ENCODE assay signal across 20 cellular contexts in genomic region chr13:85334187-85334586, GRCh38.
DNase-seq lines count a peak whose midpoint lies in the region; ATAC-seq, FAIRE-seq and TF ChIP-seq lines count a peak whose summit lies in the region.
"Had no signal": no experiment of that assay in that cellular context is flagged by ENCODE, and none has a peak within 500 bp of the region (broad histone marks: within the 10 kb centered on the region; RNA-seq: fewer than 3 reads in every experiment).

No MANE protein-coding gene starts in this region.

- H3K4me1 Mint-ChIP-seq in glutamatergic neuron (ENCODE audit: low read depth, unreplicated experiment): peaks cover 10% of the 10 kb centered on the region
- H3K4me1 Mint-ChIP-seq: B cell; CD4-positive, CD25-positive, alpha-beta regulatory T cell had no signal

- H3K9me3 Mint-ChIP-seq in glutamatergic neuron (ENCODE audit: unreplicated experiment): no peaks in the 10 kb centered on the region

- peak overlapping the region; percentile 17 for H3K27ac Mint-ChIP-seq in glutamatergic neuron (ENCODE audit: unreplicated experiment)
- H3K27ac Mint-ChIP-seq: B cell; CD4-positive, CD25-positive, alpha-beta regulatory T cell; CD8-positive, alpha-beta T cell had no signal

- peak; percentile 64 for FAIRE-seq in D721Med (lab: Jason Lieb, UNC)
- FAIRE-seq: GM12878, GM18507, H1 had no signal

- DNase-seq in D721Med (ENCODE audit: insufficient read length, low spot score): no peak
- DNase-seq in NCI-H82 treated with DMSO at 0.1 percent for 48 hours (lab: John Stamatoyannopoulos, UW; ENCODE audit: unreplicated experiment): peak; percentile 22
- DNase-seq in glutamatergic neuron: no peak
- DNase-seq in activated CD4-positive, alpha-beta T cell treated with anti-CD3 and anti-CD28 coated beads, Interleukin-2, amount 50 U/mL, for 48 hours: no peak
- DNase-seq in SKM-1 (lab: John Stamatoyannopoulos, UW; ENCODE audit: unreplicated experiment): no peak
- DNase-seq: 8988T; Caco-2; CD4-positive, CD25-positive, alpha-beta regulatory T cell; CD8-positive, alpha-beta T cell; DMS 273 treated with DMSO at 0.1 percent for 48 hours; DMS79; EL; GDM1; H7; HCEC 1CT had no signal

- H3K36me3 Mint-ChIP-seq in glutamatergic neuron (ENCODE audit: unreplicated experiment): no peaks in the 10 kb centered on the region
- H3K36me3 Mint-ChIP-seq: CD4-positive, CD25-positive, alpha-beta regulatory T cell; CD8-positive, alpha-beta T cell had no signal

- TF ChIP-seq CTCF in D721Med (IDR thresholded peaks at IDR 0.05; ENCODE audit: insufficient read depth, missing control alignments) (no peak), glutamatergic neuron (IDR thresholded peaks at IDR 0.05; ENCODE audit: partially characterized antibody, unreplicated experiment) (no peak)

- no peaks in the 10 kb centered on the region for H3K27me3 Mint-ChIP-seq in glutamatergic neuron (ENCODE audit: unreplicated experiment)
- H3K27me3 Mint-ChIP-seq: B cell; CD4-positive, CD25-positive, alpha-beta regulatory T cell had no signal

- H3K4me3 Mint-ChIP-seq in glutamatergic neuron (ENCODE audit: unreplicated experiment): no peak overlapping the region
- H3K4me3 Mint-ChIP-seq: B cell; CD4-positive, CD25-positive, alpha-beta regulatory T cell; CD8-positive, alpha-beta T cell had no signal

- no peak for ATAC-seq in GM21825 (IDR thresholded peaks at IDR 0.05; ENCODE audit: unreplicated experiment)
- ATAC-seq: CD8-positive, alpha-beta T cell; GM12878 had no signal
